Comparison of ENCODE assay signal across 8 cellular contexts in the genomic region with DNA sequence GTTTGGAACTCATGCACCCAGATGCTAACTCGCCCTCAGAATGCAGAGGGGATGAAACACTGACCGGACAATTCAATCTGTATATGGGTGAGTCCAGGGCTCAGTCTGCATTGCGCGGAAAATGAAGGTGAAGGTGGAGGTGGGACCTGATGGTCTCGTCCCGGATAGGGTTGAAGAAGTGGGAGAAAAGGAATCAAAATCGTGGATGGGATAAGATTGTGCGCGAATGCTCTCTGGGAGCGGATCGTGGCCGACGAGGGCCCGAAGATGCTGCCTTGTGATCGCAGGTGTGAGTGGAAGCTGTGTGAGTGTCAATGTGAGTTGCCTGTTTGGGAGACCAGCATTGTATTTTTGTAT. TPM values are rescaled to one million over a fixed set of nuclear protein-coding genes. Genes with fewer than 3 reads are reported as not detected.
A peak's percentile ranks its signal among the peaks of the same experiment; 100 is the strongest.
DNase-seq lines count a peak whose midpoint lies in the region; ATAC-seq, FAIRE-seq and TF ChIP-seq lines count a peak whose summit lies in the region.

No MANE protein-coding gene starts in this region.

- intact Hi-C loops in CD14-positive monocyte (cut with micrococcal nuclease): loop anchor here (2.0 to 10.0 kb wide), 14 partner anchors 24 to 694 kb away; a partner anchor contains a TSS

- H3K27me3 ChIP-seq in astrocyte (ENCODE audit: insufficient read depth, low read length) (no peaks in the 10 kb centered on the region), mononuclear cell (ENCODE audit: insufficient read depth, low read length) (no peaks in the 10 kb centered on the region)

- H3K36me3 Mint-ChIP-seq in CD14-positive monocyte (peaks cover 4 to 8% of the 10 kb centered on the region in 2 donors), astrocyte (ENCODE audit: low read depth, unreplicated experiment) (peaks cover 13% of the 10 kb centered on the region)

- H3K27me3 Mint-ChIP-seq in CD14-positive monocyte (ENCODE audit: low read depth in 3 of 3) (peaks cover 0 to 6% (median 0%) of the 10 kb centered on the region in 3 donors), astrocyte (ENCODE audit: low read depth, unreplicated experiment) (no peaks in the 10 kb centered on the region)

- no peaks in the 10 kb centered on the region for H4K20me1 ChIP-seq in astrocyte (ENCODE audit: insufficient read depth, low read length)

- H3K4me1 ChIP-seq in astrocyte (ENCODE audit: insufficient read depth, low read length) (peaks cover 4% of the 10 kb centered on the region), mononuclear cell (ENCODE audit: insufficient read depth, low read length) (peaks cover 19% of the 10 kb centered on the region)

- peak; percentile 26 for ATAC-seq in HG02798 (IDR thresholded peaks at IDR 0.05; ENCODE audit: poor library complexity, unreplicated experiment)

- no peak for TF ChIP-seq CTCF in CD14-positive monocyte (IDR thresholded peaks at IDR 0.05)
- TF ChIP-seq CTCF in astrocyte (IDR thresholded peaks at IDR 0.05; ENCODE audit: insufficient read depth, low read depth, low read length): no peak

- peaks cover 27% of the 10 kb centered on the region for H3K79me2 ChIP-seq in astrocyte (ENCODE audit: insufficient read depth, low read length)

- peak overlapping the region; percentile 81 for H3K9ac ChIP-seq in astrocyte (ENCODE audit: low read length)

- H3K9me3 ChIP-seq in astrocyte (ENCODE audit: insufficient read depth, low read depth, low read length): peaks cover 8% of the 10 kb centered on the region
- H3K9me3 ChIP-seq in mononuclear cell (ENCODE audit: low read depth, low read length): peaks cover 5% of the 10 kb centered on the region

- peak overlapping the region in 2 of 7 donors; percentile 93 to 94 for H3K27ac Mint-ChIP-seq in CD14-positive monocyte
- peak overlapping the region; percentile 60 for H3K27ac Mint-ChIP-seq in astrocyte (ENCODE audit: unreplicated experiment)

- H3K27ac ChIP-seq in astrocyte (ENCODE audit: low read depth, low read length): no peak overlapping the region

- peaks cover 33 to 88% (median 78%) of the 10 kb centered on the region in 7 donors for H3K9me3 Mint-ChIP-seq in CD14-positive monocyte
- H3K9me3 Mint-ChIP-seq in astrocyte (ENCODE audit: unreplicated experiment): peaks cover 35% of the 10 kb centered on the region

- DNase-seq in CD14-positive monocyte (ENCODE audit: low spot score): no peak
- no peak for DNase-seq in astrocyte (ENCODE audit: low read depth)
- no peak for DNase-seq in NCI-H774 (lab: John Stamatoyannopoulos, UW)
- DNase-seq in GM19239 (ENCODE audit: insufficient read length, low spot score): no peak
- no peak for DNase-seq in NCI-H1092 (lab: John Stamatoyannopoulos, UW)
- no peak for DNase-seq in EL

- H3K4me3 Mint-ChIP-seq in CD14-positive monocyte (peak overlapping the region; percentile 93 to 97), astrocyte (ENCODE audit: unreplicated experiment) (peak overlapping the region; percentile 96)

- H3K4me3 ChIP-seq in astrocyte (ENCODE audit: insufficient read depth, low read depth, low read length): peak overlapping the region; percentile 78
- peak overlapping the region; percentile 74 for H3K4me3 ChIP-seq in mononuclear cell (ENCODE audit: low read length)

- no peaks in the 10 kb centered on the region for H3K36me3 ChIP-seq in astrocyte (ENCODE audit: insufficient read depth, low read length)

- peak overlapping the region; percentile 98 for H2AFZ ChIP-seq in astrocyte (ENCODE audit: low read depth, low read length)

- H3K4me2 ChIP-seq in astrocyte (ENCODE audit: low read length): peak overlapping the region; percentile 94

- FAIRE-seq in astrocyte (lab: Jason Lieb, UNC): no peak
- FAIRE-seq in GM19239 (lab: Jason Lieb, UNC): no peak

- peaks cover 22% of the 10 kb centered on the region for H3K4me1 Mint-ChIP-seq in CD14-positive monocyte
- H3K4me1 Mint-ChIP-seq in astrocyte (ENCODE audit: low read depth, unreplicated experiment): peaks cover 1% of the 10 kb centered on the region

RNA-seq across cellular contexts. Expression of a gene that starts 0.6 kb away (rescaled TPM):
- under 1 TPM; 0.02 to 0.08 TPM for polyA plus RNA-seq in CD14-positive monocyte
- 6.2 and 6.6 TPM in 2 replicates for total RNA-seq in astrocyte
- 1.4 TPM for total RNA-seq in mononuclear cell
